Comparison of ENCODE assay signal across 17 cellular contexts in the genomic region with DNA sequence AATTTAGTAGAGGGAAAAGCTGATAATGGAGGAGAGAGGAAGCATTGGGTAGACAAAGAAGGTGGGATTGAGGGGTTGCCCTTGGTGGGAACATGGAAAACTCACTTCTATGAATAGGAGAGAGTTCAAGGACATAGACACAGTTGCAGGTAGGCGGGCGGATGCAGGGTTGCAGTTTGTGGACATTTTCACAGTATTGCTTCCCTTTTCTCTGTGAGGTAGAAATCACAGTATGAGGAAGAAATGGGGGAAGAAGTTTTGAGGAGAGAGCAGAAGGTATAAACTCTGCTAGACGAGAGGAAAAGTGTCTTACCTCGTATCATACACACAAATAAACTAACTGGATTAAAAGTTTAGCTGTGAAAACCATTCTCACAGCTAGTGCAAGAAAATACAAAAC.
"Had no signal": no experiment of that assay in that cellular context is flagged by ENCODE, and none has a peak within 500 bp of the region (broad histone marks: within the 10 kb centered on the region; RNA-seq: fewer than 3 reads in every experiment).

No MANE protein-coding gene starts in this region.

- H3K9me3 ChIP-seq: suprapubic skin, thyroid gland, upper lobe of left lung, uterus had no signal

- H3K27ac Mint-ChIP-seq: naive thymus-derived CD8-positive, alpha-beta T cell had no signal

- H3K36me3 Mint-ChIP-seq: naive thymus-derived CD8-positive, alpha-beta T cell had no signal

- H3K4me1 ChIP-seq: suprapubic skin, thyroid gland, uterus had no signal

- H3K9me3 Mint-ChIP-seq: neural crest cell had no signal

- H3K4me3 ChIP-seq: coronary artery, skin epidermis, suprapubic skin, thyroid gland, upper lobe of left lung, uterus had no signal

- ATAC-seq: naive thymus-derived CD8-positive, alpha-beta T cell; sciatic nerve; stimulated activated naive CD8-positive, alpha-beta T cell treated with anti-CD3 and anti-CD28 coated beads, Interleukin-15, Interleukin-2, amounts not matched to agents 100 U/mL and 50 U/mL, for 24 hours had no signal

- H3K27ac ChIP-seq: coronary artery, skin epidermis, suprapubic skin, thyroid gland, upper lobe of left lung, uterus had no signal

- H3K4me1 Mint-ChIP-seq: naive thymus-derived CD8-positive, alpha-beta T cell had no signal

- H3K4me3 Mint-ChIP-seq: naive thymus-derived CD8-positive, alpha-beta T cell; neural crest cell had no signal

- H3K36me3 ChIP-seq: suprapubic skin, thyroid gland, upper lobe of left lung, uterus had no signal

- H3K27me3 ChIP-seq: suprapubic skin, thyroid gland, upper lobe of left lung, uterus had no signal

- DNase-seq: effector CD8-positive, alpha-beta T cell; foreskin melanocyte; head of caudate nucleus; hippocampal formation; naive thymus-derived CD8-positive, alpha-beta T cell; posterior cingulate gyrus; stimulated activated CD4-positive, alpha-beta T cell treated with anti-CD3 and anti-CD28 coated beads, Interleukin-12 subunit alpha, Interleukin-12 subunit beta, amount 100 ng/mL, for 4 hours; stimulated activated naive CD8-positive, alpha-beta T cell treated with anti-CD3 and anti-CD28 coated beads, Interleukin-15, Interleukin-2, amounts not matched to agents 100 U/mL and 50 U/mL, for 24 hours; upper lobe of left lung had no signal

- FAIRE-seq: islet of Langerhans had no signal
